Comparison of ENCODE assay signal across 16 cellular contexts in genomic region chr2:182852090-182852489, GRCh38. TPM values are rescaled to one million over a fixed set of nuclear protein-coding genes. Genes with fewer than 3 reads are reported as not detected.
DNase-seq lines count a peak whose midpoint lies in the region; ATAC-seq, FAIRE-seq and TF ChIP-seq lines count a peak whose summit lies in the region.
"Had no signal": no experiment of that assay in that cellular context is flagged by ENCODE, and none has a peak within 500 bp of the region (broad histone marks: within the 10 kb centered on the region; RNA-seq: fewer than 3 reads in every experiment).

No MANE protein-coding gene starts in this region.

- no peaks in the 10 kb centered on the region for H3K9me3 ChIP-seq in PC-3 (ENCODE audit: low read length)
- H3K9me3 ChIP-seq: BLaER1 had no signal

- H3K9ac ChIP-seq in PC-3 (ENCODE audit: low read length): no peak overlapping the region
- H3K9ac ChIP-seq: BLaER1 had no signal

- ATAC-seq in PC-3 (no peak), left lobe of liver (peak; percentile 32), GM21529 (IDR thresholded peaks at IDR 0.05; ENCODE audit: unreplicated experiment) (no peak), GM19035 (IDR thresholded peaks at IDR 0.05; ENCODE audit: unreplicated experiment) (no peak)

- DNase-seq in DMS153 treated with DMSO at 0.1 percent for 48 hours (lab: John Stamatoyannopoulos, UW; ENCODE audit: unreplicated experiment) (peak; percentile 48), LHCN-M2 (ENCODE audit: low read depth) (peak; percentile 49), PC-3 (peak; percentile 20), left lobe of liver (ENCODE audit: low spot score) (no peak), HTR-8/SVneo (ENCODE audit: insufficient read length, low spot score) (no peak), 8988T (no peak)
- DNase-seq: activated effector memory CD4-positive, alpha-beta T cell treated with Interleukin-2 at 50 U/mL for 16 hours; effector memory CD4-positive, alpha-beta T cell; foreskin melanocyte; KG1; NCI-H774 had no signal

- no peak overlapping the region for H2AFZ ChIP-seq in PC-3 (ENCODE audit: low read length)

- no peaks in the 10 kb centered on the region for H3F3A ChIP-seq in PC-3 (ENCODE audit: low read length, unreplicated experiment)

- H3K4me1 ChIP-seq in PC-3 (ENCODE audit: insufficient read depth, low read length): no peaks in the 10 kb centered on the region
- H3K4me1 ChIP-seq: BLaER1 had no signal

- no peaks in the 10 kb centered on the region for H3K27me3 ChIP-seq in PC-3 (ENCODE audit: low read length)
- H3K27me3 ChIP-seq: BLaER1 had no signal

- CTCF ChIA-PET in PC-3 (lab: Charles Lee): interaction anchor here (0.6 to 0.7 kb wide), 2 partner anchors 11 to 86 kb away, joined by 3 to 4 read pairs; no protein-coding TSS in a partner anchor

- no peak for FAIRE-seq in HTR-8/SVneo (lab: Jason Lieb, UNC)
- FAIRE-seq: islet of Langerhans had no signal

- POLR2A ChIA-PET in PC-3 (lab: Charles Lee; ENCODE audit: unreplicated experiment): no interaction called here

- no peaks in the 10 kb centered on the region for H3K79me2 ChIP-seq in PC-3 (ENCODE audit: low read length)

- no peaks in the 10 kb centered on the region for H4K20me1 ChIP-seq in PC-3 (ENCODE audit: low read length)
- H4K20me1 ChIP-seq: BLaER1 had no signal

- H3K36me3 ChIP-seq in PC-3 (ENCODE audit: low read depth, low read length): no peaks in the 10 kb centered on the region
- H3K36me3 ChIP-seq: BLaER1 had no signal

- H3K27ac ChIP-seq in PC-3 (ENCODE audit: low read length): no peak overlapping the region
- H3K27ac ChIP-seq: BLaER1 had no signal

- H3K9me2 ChIP-seq in PC-3 (replicated peaks; ENCODE audit: low read length): no peaks in the 10 kb centered on the region

- no TSS peak for BruUV-seq in PC-3 (replicated peaks; lab: Mats Ljungman, UMichigan)

- no peak overlapping the region for H3K4me3 ChIP-seq in PC-3 (ENCODE audit: low read length)
- H3K4me3 ChIP-seq: BLaER1 had no signal

- no peak overlapping the region for H3K4me2 ChIP-seq in PC-3 (ENCODE audit: low read length)
- H3K4me2 ChIP-seq: BLaER1 had no signal

- TF ChIP-seq CTCF in PC-3 (conservative IDR thresholded peaks at IDR 0.05; ENCODE audit: low read depth, low read length): no peak

- intact Hi-C loops in PC-3 (cut with micrococcal nuclease): no loop called here

RNA-seq across cellular contexts. Expression of gene FRZB, which starts 14.3 kb away (rescaled TPM):
- total RNA-seq in LHCN-M2 (2014; rRNA removed): 0.92 and 1.1 TPM in 2 replicates
- 1.5 TPM for polyA plus RNA-seq in LHCN-M2 (2012)
- total RNA-seq in PC-3 (2014; rRNA removed): 0.11 and 0.46 TPM in 2 replicates
- total RNA-seq in left lobe of liver: 0.28 TPM
- total RNA-seq: renal cortical epithelial cell had no signal

Comparison
In these comparisons a context has a peak if more than half of its experiments do, and no peak if none do; other contexts are left out.
1. DNase-seq: peak in DMS153 treated with DMSO at 0.1 percent for 48 hours (single experiment), LHCN-M2 (single experiment) and PC-3 (single experiment); none in left lobe of liver (single experiment), HTR-8/SVneo (single experiment) and 8988T (single experiment).